22 cellular contexts compared by ENCODE assay signal in the genomic region with DNA sequence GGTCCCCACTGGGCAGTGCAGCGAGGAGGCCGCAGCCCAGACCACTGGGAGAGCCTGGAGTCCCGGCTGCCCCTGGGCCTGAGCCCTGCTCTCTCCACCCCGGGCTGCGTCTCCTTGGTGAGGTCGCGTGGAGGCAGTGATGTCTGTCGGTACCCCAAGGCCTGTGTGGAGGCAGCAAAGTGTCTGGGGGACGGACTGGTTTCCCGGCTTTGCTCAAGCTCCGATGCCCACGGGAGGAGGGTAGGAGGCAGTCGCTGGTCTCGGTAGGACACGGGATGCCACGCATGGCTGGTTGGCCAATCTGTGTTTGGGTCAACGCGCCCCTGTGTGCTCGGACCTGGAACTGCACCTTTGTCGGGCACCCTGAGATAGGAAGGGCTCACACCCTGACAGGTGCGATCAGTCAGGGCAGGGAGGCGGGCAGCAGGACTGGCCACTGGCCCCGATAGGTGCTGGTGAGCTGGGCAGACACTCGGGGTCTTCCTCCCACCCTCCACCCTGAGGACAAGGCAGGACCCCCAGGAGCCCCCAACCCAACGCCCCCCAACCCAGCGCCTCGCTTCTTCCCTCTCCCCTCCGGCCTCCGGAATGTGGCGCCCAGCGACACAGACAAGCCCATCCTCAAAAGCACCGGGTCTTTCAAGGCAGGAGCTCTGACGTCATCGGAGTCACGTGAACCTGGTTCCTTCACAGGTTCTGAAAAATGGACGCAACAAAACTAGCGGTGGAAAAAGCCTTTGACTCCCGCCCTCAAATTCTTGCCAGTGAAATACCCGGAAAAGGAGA.
DNase-seq lines count a peak whose midpoint lies in the region; ATAC-seq and TF ChIP-seq lines count a peak whose summit lies in the region.
"Had no signal": no experiment of that assay in that cellular context is flagged by ENCODE, and none has a peak within 500 bp of the region (broad histone marks: within the 10 kb centered on the region; RNA-seq: fewer than 3 reads in every experiment).

No MANE protein-coding gene starts in this region.

- H3K4me1 ChIP-seq in right atrium auricular region (no peaks in the 10 kb centered on the region), endodermal cell (ENCODE audit: control insufficient read depth, insufficient read depth, low read length) (no peaks in the 10 kb centered on the region)
- H3K4me1 ChIP-seq: adrenal gland had no signal

- no peak overlapping the region for H3K4me3 Mint-ChIP-seq in endodermal cell
- no peak overlapping the region for H3K4me3 Mint-ChIP-seq in stimulated activated effector memory CD8-positive, alpha-beta T cell treated with anti-CD3 and anti-CD28 coated beads, Interleukin-12 subunit alpha, Interleukin-12 subunit beta, amount 100 ng/mL, for 72 hours
- H3K4me3 Mint-ChIP-seq: activated B cell treated with CpG ODN at 0.5 μM for 24 hours; activated CD8-positive, alpha-beta T cell treated with anti-CD3 and anti-CD28 coated beads for 36 hours; effector memory CD8-positive, alpha-beta T cell; naive thymus-derived CD8-positive, alpha-beta T cell; T-helper 17 cell had no signal

- DNase-seq in Right ventricle myocardium inferior (ENCODE audit: missing footprints) (peak; percentile 45), right atrium auricular region (ENCODE audit: low spot score) (no peak), NB4 (ENCODE audit: low read depth) (peak; percentile 30), endodermal cell (peak; percentile 76), hepatic stellate cell (ENCODE audit: low spot score) (no peak)
- DNase-seq in stimulated activated effector memory CD8-positive, alpha-beta T cell treated with anti-CD3 and anti-CD28 coated beads, Interleukin-12 subunit alpha, Interleukin-12 subunit beta, amount 100 ng/mL, for 72 hours (ENCODE audit: low spot score in 2 of 2): no peak
- DNase-seq: activated B cell treated with CpG ODN at 0.5 μM for 24 hours; activated CD8-positive, alpha-beta T cell treated with anti-CD3 and anti-CD28 coated beads for 36 hours; adrenal gland; effector memory CD8-positive, alpha-beta T cell; GDM1; IMR-90; MM.1S; naive thymus-derived CD8-positive, alpha-beta T cell; NCI-H1694; NK-92 treated with Interleukin-12 subunit alpha and Interleukin-12 subunit beta, amount 100 ng/mL, for 24 hours; sigmoid colon; T-helper 17 cell had no signal

- intact Hi-C loops in Right ventricle myocardium inferior (cut with DNase I): no loop called here

- no peak overlapping the region for H3K9ac ChIP-seq in endodermal cell (ENCODE audit: extremely low read depth, low read length, poor library complexity, severe bottlenecking)

- H3K27ac Mint-ChIP-seq in endodermal cell: no peak overlapping the region
- no peak overlapping the region for H3K27ac Mint-ChIP-seq in stimulated activated effector memory CD8-positive, alpha-beta T cell treated with anti-CD3 and anti-CD28 coated beads, Interleukin-12 subunit alpha, Interleukin-12 subunit beta, amount 100 ng/mL, for 72 hours
- H3K27ac Mint-ChIP-seq: activated B cell treated with CpG ODN at 0.5 μM for 24 hours; activated CD8-positive, alpha-beta T cell treated with anti-CD3 and anti-CD28 coated beads for 36 hours; effector memory CD8-positive, alpha-beta T cell; naive thymus-derived CD8-positive, alpha-beta T cell; T-helper 17 cell had no signal

- WGBS in endodermal cell (ENCODE audit: insufficient coverage in 1 of 2, insufficient read length in 1 of 2), 2 experiments: 94 to 96% methylated on average over 25 to 39 of the region's 39 CpGs

- H3K27ac ChIP-seq in right atrium auricular region: no peak overlapping the region
- H3K27ac ChIP-seq in endodermal cell (ENCODE audit: low read depth, low read length): no peak overlapping the region
- H3K27ac ChIP-seq: adrenal gland, C4-2B, sigmoid colon, SK-N-MC had no signal

- H3K27me3 ChIP-seq in right atrium auricular region (no peaks in the 10 kb centered on the region), endodermal cell (ENCODE audit: control insufficient read depth, insufficient read depth, low read length, poor library complexity, severe bottlenecking) (no peaks in the 10 kb centered on the region)
- H3K27me3 ChIP-seq: adrenal gland had no signal

- no peaks in the 10 kb centered on the region for H3K4me1 Mint-ChIP-seq in endodermal cell
- no peaks in the 10 kb centered on the region for H3K4me1 Mint-ChIP-seq in stimulated activated effector memory CD8-positive, alpha-beta T cell treated with anti-CD3 and anti-CD28 coated beads, Interleukin-12 subunit alpha, Interleukin-12 subunit beta, amount 100 ng/mL, for 72 hours
- H3K4me1 Mint-ChIP-seq: activated B cell treated with CpG ODN at 0.5 μM for 24 hours; naive thymus-derived CD8-positive, alpha-beta T cell had no signal

- H3K4me3 ChIP-seq in right atrium auricular region (no peak overlapping the region), NB4 (ENCODE audit: low read depth, low read length) (no peak overlapping the region), endodermal cell (ENCODE audit: low read length) (no peak overlapping the region)
- H3K4me3 ChIP-seq: adrenal gland, sigmoid colon, SK-N-MC had no signal

- no peaks in the 10 kb centered on the region for H3K36me3 Mint-ChIP-seq in endodermal cell (ENCODE audit: low read depth)
- no peaks in the 10 kb centered on the region for H3K36me3 Mint-ChIP-seq in stimulated activated effector memory CD8-positive, alpha-beta T cell treated with anti-CD3 and anti-CD28 coated beads, Interleukin-12 subunit alpha, Interleukin-12 subunit beta, amount 100 ng/mL, for 72 hours
- H3K36me3 Mint-ChIP-seq: naive thymus-derived CD8-positive, alpha-beta T cell had no signal

- H3K9me3 ChIP-seq in right atrium auricular region (no peaks in the 10 kb centered on the region), endodermal cell (ENCODE audit: control insufficient read depth, low read length) (no peaks in the 10 kb centered on the region)
- H3K9me3 ChIP-seq: adrenal gland, sigmoid colon had no signal

- ATAC-seq in Right ventricle myocardium inferior (no peak), GM19324 (IDR thresholded peaks at IDR 0.05; ENCODE audit: low FRiP score, unreplicated experiment) (no peak), GM19023 (IDR thresholded peaks at IDR 0.05; ENCODE audit: unreplicated experiment) (no peak)
- peak; percentile 19 for ATAC-seq in stimulated activated effector memory CD8-positive, alpha-beta T cell treated with anti-CD3 and anti-CD28 coated beads, Interleukin-12 subunit alpha, Interleukin-12 subunit beta, amount 100 ng/mL, for 72 hours
- ATAC-seq: activated CD8-positive, alpha-beta T cell treated with anti-CD3 and anti-CD28 coated beads for 36 hours; effector memory CD8-positive, alpha-beta T cell; naive thymus-derived CD8-positive, alpha-beta T cell; T-helper 17 cell had no signal

- H3K36me3 ChIP-seq in right atrium auricular region (no peaks in the 10 kb centered on the region), endodermal cell (ENCODE audit: control insufficient read depth, insufficient read depth, low read length) (no peaks in the 10 kb centered on the region)
- H3K36me3 ChIP-seq: adrenal gland, sigmoid colon had no signal

- no peak for TF ChIP-seq POLR2A in NB4 (IDR thresholded peaks at IDR 0.05; ENCODE audit: extremely low read depth, insufficient read length)

- H3K9me3 Mint-ChIP-seq in endodermal cell: peaks cover 4% of the 10 kb centered on the region
- H3K9me3 Mint-ChIP-seq in stimulated activated effector memory CD8-positive, alpha-beta T cell treated with anti-CD3 and anti-CD28 coated beads, Interleukin-12 subunit alpha, Interleukin-12 subunit beta, amount 100 ng/mL, for 72 hours: no peaks in the 10 kb centered on the region
- H3K9me3 Mint-ChIP-seq: effector memory CD8-positive, alpha-beta T cell had no signal

- TF ChIP-seq CTCF in right atrium auricular region (IDR thresholded peaks at IDR 0.05) (no peak), NB4 (IDR thresholded peaks at IDR 0.05; ENCODE audit: low read depth, low read length) (peak; percentile 25), endodermal cell (conservative IDR thresholded peaks at IDR 0.05) (peak; percentile 46)

- no peaks in the 10 kb centered on the region for H3K27me3 Mint-ChIP-seq in endodermal cell (ENCODE audit: insufficient read depth)
- H3K27me3 Mint-ChIP-seq: activated B cell treated with CpG ODN at 0.5 μM for 24 hours; activated CD8-positive, alpha-beta T cell treated with anti-CD3 and anti-CD28 coated beads for 36 hours; T-helper 17 cell had no signal

Comparison
In these comparisons a context has a peak if more than half of its experiments do, and no peak if none do; other contexts are left out.
1. DNase-seq: peak in Right ventricle myocardium inferior (single experiment), NB4 (single experiment) and endodermal cell (single experiment); none in right atrium auricular region (single experiment), stimulated activated effector memory CD8-positive, alpha-beta T cell treated with anti-CD3 and anti-CD28 coated beads, Interleukin-12 subunit alpha, Interleukin-12 subunit beta, amount 100 ng/mL, for 72 hours (0 of 2) and hepatic stellate cell (single experiment).
2. CTCF ChIP-seq: peak in NB4 (single experiment) and endodermal cell (single experiment); none in right atrium auricular region (0 of 2).